In genomic region chr3:164687211-164687610, GRCh38 we compare ENCODE assay signal across 21 cellular contexts.
DNase-seq lines count a peak whose midpoint lies in the region.
"Had no signal": no experiment of that assay in that cellular context is flagged by ENCODE, and none has a peak within 500 bp of the region (broad histone marks: within the 10 kb centered on the region; RNA-seq: fewer than 3 reads in every experiment).

No MANE protein-coding gene starts in this region.

- H3K27ac ChIP-seq in angular gyrus (ENCODE audit: low read depth, low read length) (peak overlapping the region; percentile 65), Karpas-422 (ENCODE audit: low read length) (no peak overlapping the region)
- H3K27ac ChIP-seq: HL-60, SJSA1 had no signal

- H3K9me2 ChIP-seq in Karpas-422 (replicated peaks; ENCODE audit: insufficient read depth, low read length) = no peaks in the 10 kb centered on the region

- no peak overlapping the region for H3K9ac ChIP-seq in Karpas-422 (ENCODE audit: low read length)

- no peaks in the 10 kb centered on the region for H3K27me3 ChIP-seq in Karpas-422 (ENCODE audit: low read length)
- H3K27me3 ChIP-seq: SJSA1 had no signal

- peaks cover 15% of the 10 kb centered on the region; the same call in 1 of the 2 replicates for H3K9me3 ChIP-seq in Karpas-422 (ENCODE audit: low read length)
- H3K9me3 ChIP-seq: SJSA1 had no signal

- H3K4me2 ChIP-seq in Karpas-422 (ENCODE audit: low read depth, low read length, poor library complexity, severe bottlenecking) = no peak overlapping the region

- no peak overlapping the region for H3K4me3 ChIP-seq in Karpas-422 (ENCODE audit: low read length)
- H3K4me3 ChIP-seq: K562, SJSA1 had no signal

- DNase-seq in COLO829 (ENCODE audit: low spot score) = peak; percentile 69
- peak; percentile 56 for DNase-seq in inferior parietal cortex (ENCODE audit: extremely low spot score)
- peak; percentile 83 for DNase-seq in putamen (ENCODE audit: low spot score)
- DNase-seq in DMS53 treated with DMSO at 0.1 percent for 48 hours (lab: John Stamatoyannopoulos, UW; ENCODE audit: unreplicated experiment) = no peak
- no peak for DNase-seq in Karpas-422
- DNase-seq in germinal center (ENCODE audit: low spot score) = no peak
- DNase-seq: DMS53, EL, GF-D8, GOT3, MM.1S, NCI-H1048, NCI-H1436, NCI-H1930, NCI-H446, NCI-H526, OCI-M1 had no signal

- H3K4me1 ChIP-seq in Karpas-422 (ENCODE audit: low read length) = no peaks in the 10 kb centered on the region
- H3K4me1 ChIP-seq: SJSA1 had no signal

- H3K79me2 ChIP-seq in Karpas-422 (ENCODE audit: low read length) = no peaks in the 10 kb centered on the region

- no peaks in the 10 kb centered on the region for H4K20me1 ChIP-seq in Karpas-422 (ENCODE audit: insufficient read depth, low read depth, low read length)

- no peaks in the 10 kb centered on the region for H3K36me3 ChIP-seq in Karpas-422 (ENCODE audit: insufficient read depth, low read length)
- H3K36me3 ChIP-seq: SJSA1 had no signal

- H2AFZ ChIP-seq in Karpas-422 (ENCODE audit: low read length) = no peak overlapping the region

Comparison
In these comparisons a context has a peak if more than half of its experiments do, and no peak if none do; other contexts are left out.
1. DNase-seq: peak in COLO829 (single experiment), inferior parietal cortex (single experiment) and putamen (single experiment); none in DMS53 treated with DMSO at 0.1 percent for 48 hours (single experiment), Karpas-422 (single experiment) and germinal center (single experiment).